ENCODE assay signal across 1 cellular context in the genomic region with DNA sequence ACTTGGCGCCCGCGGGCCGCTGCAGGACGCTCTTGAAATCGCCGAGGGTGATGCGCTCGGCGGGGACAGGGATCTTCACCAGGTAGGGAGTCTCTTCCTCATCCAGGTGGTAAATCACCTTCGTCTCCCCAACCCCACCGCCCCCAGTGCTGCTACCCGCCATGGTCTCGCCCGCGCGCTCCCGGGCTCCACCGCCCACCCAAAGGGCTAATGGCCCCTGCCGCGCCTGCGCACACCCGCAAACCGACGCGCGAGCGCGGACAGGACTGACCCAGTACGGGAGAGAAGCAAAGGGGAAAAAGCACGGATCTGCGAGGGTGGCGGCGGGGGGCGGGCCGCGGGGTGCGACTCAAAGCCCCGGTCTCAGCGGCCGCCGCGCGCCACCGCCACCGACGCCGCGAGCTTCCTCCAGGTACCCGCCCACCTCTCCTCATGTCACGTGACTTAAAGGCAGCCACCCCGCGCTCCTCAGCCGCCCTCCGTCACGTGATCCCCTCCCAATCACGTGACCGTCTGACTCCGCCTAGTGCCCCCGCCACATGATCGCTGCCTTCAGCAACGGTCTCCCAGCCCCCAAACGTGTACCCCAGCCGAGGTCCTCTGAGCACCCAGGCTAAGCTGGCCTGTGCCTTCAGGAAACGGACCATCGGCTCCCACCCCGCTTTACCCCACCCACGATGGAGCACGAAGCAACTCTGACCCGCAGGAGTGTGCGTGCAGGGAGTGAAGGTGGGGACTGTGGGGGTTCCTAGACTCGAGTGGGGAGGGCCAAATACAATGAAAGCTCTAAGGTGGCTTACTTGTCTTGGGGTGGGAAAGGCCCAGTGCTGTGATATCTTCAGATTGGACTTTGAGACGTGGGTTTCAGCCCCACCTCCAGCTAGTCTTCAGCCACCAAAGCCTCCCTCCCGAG.
TF ChIP-seq lines count a peak whose summit lies in the region.

Gene DVL2, minus strand, starts transcription at position 418 of the 913 bp plus-strand sequence. Its CDS starts 255 bp downstream, at position 163.

TF ChIP-seq in HepG2, 621 proteins besides CTCF, POLR2A, EP300 and RAD21 (continued from another document and continues in another):
- TF ChIP-seq, protein P1, sequence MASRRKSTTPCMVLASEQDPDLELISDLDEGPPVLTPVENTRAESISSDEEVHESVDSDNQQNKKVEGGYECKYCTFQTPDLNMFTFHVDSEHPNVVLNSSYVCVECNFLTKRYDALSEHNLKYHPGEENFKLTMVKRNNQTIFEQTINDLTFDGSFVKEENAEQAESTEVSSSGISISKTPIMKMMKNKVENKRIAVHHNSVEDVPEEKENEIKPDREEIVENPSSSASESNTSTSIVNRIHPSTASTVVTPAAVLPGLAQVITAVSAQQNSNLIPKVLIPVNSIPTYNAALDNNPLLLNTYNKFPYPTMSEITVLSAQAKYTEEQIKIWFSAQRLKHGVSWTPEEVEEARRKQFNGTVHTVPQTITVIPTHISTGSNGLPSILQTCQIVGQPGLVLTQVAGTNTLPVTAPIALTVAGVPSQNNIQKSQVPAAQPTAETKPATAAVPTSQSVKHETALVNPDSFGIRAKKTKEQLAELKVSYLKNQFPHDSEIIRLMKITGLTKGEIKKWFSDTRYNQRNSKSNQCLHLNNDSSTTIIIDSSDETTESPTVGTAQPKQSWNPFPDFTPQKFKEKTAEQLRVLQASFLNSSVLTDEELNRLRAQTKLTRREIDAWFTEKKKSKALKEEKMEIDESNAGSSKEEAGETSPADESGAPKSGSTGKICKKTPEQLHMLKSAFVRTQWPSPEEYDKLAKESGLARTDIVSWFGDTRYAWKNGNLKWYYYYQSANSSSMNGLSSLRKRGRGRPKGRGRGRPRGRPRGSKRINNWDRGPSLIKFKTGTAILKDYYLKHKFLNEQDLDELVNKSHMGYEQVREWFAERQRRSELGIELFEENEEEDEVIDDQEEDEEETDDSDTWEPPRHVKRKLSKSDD (CRISPR knock-in tag; IDR thresholded peaks at IDR 0.05; ENCODE audit: low read depth) = no peak
- no peak; the same call in 1 of the 2 replicates for TF ChIP-seq REL (CRISPR knock-in tag; conservative IDR thresholded peaks at IDR 0.05)
- no peak for TF ChIP-seq ZNF724P (CRISPR knock-in tag; IDR thresholded peaks at IDR 0.05; ENCODE audit: borderline replicate concordance)
- TF ChIP-seq DBP (CRISPR knock-in tag; IDR thresholded peaks at IDR 0.05; ENCODE audit: not compliant biosample characterization) = peak; percentile 91
- no peak for TF ChIP-seq MAFG (CRISPR knock-in tag; IDR thresholded peaks at IDR 0.05)
- no peak for TF ChIP-seq ZNF75D (CRISPR knock-in tag; IDR thresholded peaks at IDR 0.05; ENCODE audit: borderline replicate concordance)
- TF ChIP-seq ZNF180 (CRISPR knock-in tag; IDR thresholded peaks at IDR 0.05; ENCODE audit: borderline replicate concordance, low read depth) = peak; percentile 57; the same call in 1 of the 2 replicates
- no peak for TF ChIP-seq EEA1 (CRISPR knock-in tag; IDR thresholded peaks at IDR 0.05; ENCODE audit: borderline replicate concordance)
- TF ChIP-seq KLF11 (CRISPR knock-in tag; IDR thresholded peaks at IDR 0.05) = peak; percentile 83
- TF ChIP-seq ZNF276 (CRISPR knock-in tag; IDR thresholded peaks at IDR 0.05; ENCODE audit: low read depth) = no peak
- TF ChIP-seq, protein P2, sequence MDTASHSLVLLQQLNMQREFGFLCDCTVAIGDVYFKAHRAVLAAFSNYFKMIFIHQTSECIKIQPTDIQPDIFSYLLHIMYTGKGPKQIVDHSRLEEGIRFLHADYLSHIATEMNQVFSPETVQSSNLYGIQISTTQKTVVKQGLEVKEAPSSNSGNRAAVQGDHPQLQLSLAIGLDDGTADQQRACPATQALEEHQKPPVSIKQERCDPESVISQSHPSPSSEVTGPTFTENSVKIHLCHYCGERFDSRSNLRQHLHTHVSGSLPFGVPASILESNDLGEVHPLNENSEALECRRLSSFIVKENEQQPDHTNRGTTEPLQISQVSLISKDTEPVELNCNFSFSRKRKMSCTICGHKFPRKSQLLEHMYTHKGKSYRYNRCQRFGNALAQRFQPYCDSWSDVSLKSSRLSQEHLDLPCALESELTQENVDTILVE (CRISPR knock-in tag; IDR thresholded peaks at IDR 0.05) = peak; percentile 86
- TF ChIP-seq SP2 (CRISPR knock-in tag; IDR thresholded peaks at IDR 0.05) = peak; percentile 52; the same call in 1 of the 2 replicates
- TF ChIP-seq PLRG1 (conservative IDR thresholded peaks at IDR 0.05) = no peak
- TF ChIP-seq ETV5 (CRISPR knock-in tag; IDR thresholded peaks at IDR 0.05; ENCODE audit: borderline replicate concordance) = peak; percentile 28; the same call in 1 of the 2 replicates
- TF ChIP-seq ZNF83 (CRISPR knock-in tag; IDR thresholded peaks at IDR 0.05; ENCODE audit: borderline replicate concordance) = no peak
- no peak; a peak in 2 of 4 replicates for TF ChIP-seq ATF4 (CRISPR knock-in tag; IDR thresholded peaks at IDR 0.05)
- no peak for TF ChIP-seq ZNF572 (CRISPR knock-in tag; IDR thresholded peaks at IDR 0.05)
- 0 out of 2 replicates have a peak, but pooled peaks have one; percentile 66 for TF ChIP-seq ZNF879 (CRISPR knock-in tag; IDR thresholded peaks at IDR 0.05)
- 0 out of 2 replicates have a peak, but pooled peaks have one; percentile 74 for TF ChIP-seq ZNF672 (CRISPR knock-in tag; IDR thresholded peaks at IDR 0.05)
- TF ChIP-seq GMEB2 (CRISPR knock-in tag; IDR thresholded peaks at IDR 0.05; ENCODE audit: low read depth) = peak; percentile 50; the same call in 1 of the 2 replicates
- no peak for TF ChIP-seq ZNF780A (CRISPR knock-in tag; IDR thresholded peaks at IDR 0.05)
- peak; percentile 89 for TF ChIP-seq TFDP2 (CRISPR knock-in tag; IDR thresholded peaks at IDR 0.05)
- TF ChIP-seq ZNF251 (CRISPR knock-in tag; IDR thresholded peaks at IDR 0.05) = 0 out of 2 replicates have a peak, but pooled peaks have one; percentile 85
- peak; percentile 54; the same call in 1 of the 2 replicates for TF ChIP-seq NFIC (IDR thresholded peaks at IDR 0.05; ENCODE audit: low read length)
- TF ChIP-seq ZBTB20 (CRISPR knock-in tag; IDR thresholded peaks at IDR 0.05; ENCODE audit: borderline replicate concordance, low read depth) = no peak
- no peak for TF ChIP-seq RNF2 (conservative IDR thresholded peaks at IDR 0.05; ENCODE audit: low read depth)
- no peak for TF ChIP-seq JUNB (CRISPR knock-in tag; IDR thresholded peaks at IDR 0.05; ENCODE audit: borderline replicate concordance)
- TF ChIP-seq KDM3A (CRISPR knock-in tag; IDR thresholded peaks at IDR 0.05; ENCODE audit: low read depth) = peak; percentile 43; the same call in 1 of the 2 replicates
- TF ChIP-seq RFX5 (IDR thresholded peaks at IDR 0.05; ENCODE audit: low read depth, low read length) = no peak; the same call in 1 of the 2 replicates
- peak; percentile 94 for TF ChIP-seq LBX2 (CRISPR knock-in tag; IDR thresholded peaks at IDR 0.05; ENCODE audit: borderline replicate concordance)
- peak; percentile 95 for TF ChIP-seq HNRNPK (IDR thresholded peaks at IDR 0.05; ENCODE audit: low read depth, low read length, poor library complexity, severe bottlenecking)
- TF ChIP-seq, protein P3, sequence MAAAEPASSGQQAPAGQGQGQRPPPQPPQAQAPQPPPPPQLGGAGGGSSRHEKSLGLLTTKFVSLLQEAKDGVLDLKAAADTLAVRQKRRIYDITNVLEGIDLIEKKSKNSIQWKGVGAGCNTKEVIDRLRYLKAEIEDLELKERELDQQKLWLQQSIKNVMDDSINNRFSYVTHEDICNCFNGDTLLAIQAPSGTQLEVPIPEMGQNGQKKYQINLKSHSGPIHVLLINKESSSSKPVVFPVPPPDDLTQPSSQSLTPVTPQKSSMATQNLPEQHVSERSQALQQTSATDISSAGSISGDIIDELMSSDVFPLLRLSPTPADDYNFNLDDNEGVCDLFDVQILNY (CRISPR knock-in tag; conservative IDR thresholded peaks at IDR 0.05) = 0 out of 2 replicates have a peak, but pooled peaks have one; percentile 38
- no peak for TF ChIP-seq GZF1 (CRISPR knock-in tag; IDR thresholded peaks at IDR 0.05)
- peak; percentile 82; the same call in 1 of the 2 replicates for TF ChIP-seq FOXK1 (CRISPR knock-in tag; IDR thresholded peaks at IDR 0.05; ENCODE audit: borderline replicate concordance, low read depth)
- no peak for TF ChIP-seq ZBTB21 (CRISPR knock-in tag; IDR thresholded peaks at IDR 0.05)
- TF ChIP-seq, protein P4, sequence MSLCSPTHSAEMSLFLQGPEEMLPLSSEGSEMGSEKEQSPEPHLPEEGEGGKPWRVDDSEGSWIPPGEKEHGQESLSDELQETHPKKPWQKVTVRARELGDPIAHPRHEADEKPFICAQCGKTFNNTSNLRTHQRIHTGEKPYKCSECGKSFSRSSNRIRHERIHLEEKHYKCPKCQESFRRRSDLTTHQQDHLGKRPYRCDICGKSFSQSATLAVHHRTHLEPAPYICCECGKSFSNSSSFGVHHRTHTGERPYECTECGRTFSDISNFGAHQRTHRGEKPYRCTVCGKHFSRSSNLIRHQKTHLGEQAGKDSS (CRISPR knock-in tag; IDR thresholded peaks at IDR 0.05; ENCODE audit: borderline replicate concordance, low read depth) = peak; percentile 75; the same call in 1 of the 2 replicates
- TF ChIP-seq ZMYM3 (CRISPR knock-in tag; IDR thresholded peaks at IDR 0.05) = no peak
- no peak for TF ChIP-seq KAT2B (IDR thresholded peaks at IDR 0.05; ENCODE audit: borderline replicate concordance, low read depth, low read length)
- no peak for TF ChIP-seq SMARCC2 (IDR thresholded peaks at IDR 0.05)
- TF ChIP-seq GTF3A (CRISPR knock-in tag; conservative IDR thresholded peaks at IDR 0.05) = 0 out of 2 replicates have a peak, but pooled peaks have one; percentile 22
- TF ChIP-seq ZKSCAN1 (IDR thresholded peaks at IDR 0.05; ENCODE audit: low read length) = no peak
- peak; percentile 80; the same call in 1 of the 2 replicates for TF ChIP-seq CCDC6 (CRISPR knock-in tag; IDR thresholded peaks at IDR 0.05)
- 0 out of 2 replicates have a peak, but pooled peaks have one; percentile 57 for TF ChIP-seq ZFP90 (CRISPR knock-in tag; IDR thresholded peaks at IDR 0.05; ENCODE audit: borderline replicate concordance)
- TF ChIP-seq, protein P5, sequence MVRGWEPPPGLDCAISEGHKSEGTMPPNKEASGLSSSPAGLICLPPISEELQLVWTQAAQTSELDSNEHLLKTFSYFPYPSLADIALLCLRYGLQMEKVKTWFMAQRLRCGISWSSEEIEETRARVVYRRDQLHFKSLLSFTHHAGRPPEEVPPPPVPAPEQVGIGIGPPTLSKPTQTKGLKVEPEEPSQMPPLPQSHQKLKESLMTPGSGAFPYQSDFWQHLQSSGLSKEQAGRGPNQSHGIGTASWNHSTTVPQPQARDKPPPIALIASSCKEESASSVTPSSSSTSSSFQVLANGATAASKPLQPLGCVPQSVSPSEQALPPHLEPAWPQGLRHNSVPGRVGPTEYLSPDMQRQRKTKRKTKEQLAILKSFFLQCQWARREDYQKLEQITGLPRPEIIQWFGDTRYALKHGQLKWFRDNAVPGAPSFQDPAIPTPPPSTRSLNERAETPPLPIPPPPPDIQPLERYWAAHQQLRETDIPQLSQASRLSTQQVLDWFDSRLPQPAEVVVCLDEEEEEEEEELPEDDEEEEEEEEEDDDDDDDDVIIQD (CRISPR knock-in tag; IDR thresholded peaks at IDR 0.05; ENCODE audit: low read depth) = no peak
- no peak for TF ChIP-seq KDM6A (CRISPR knock-in tag; IDR thresholded peaks at IDR 0.05; ENCODE audit: low read depth)
